ENCODE assay signal across 20 cellular contexts in genomic region chr13:52644108-52644507, GRCh38. TPM values are rescaled to one million over a fixed set of nuclear protein-coding genes. Genes with fewer than 3 reads are reported as not detected.
DNase-seq lines count a peak whose midpoint lies in the region; ATAC-seq and TF ChIP-seq lines count a peak whose summit lies in the region.
"Had no signal": no experiment of that assay in that cellular context is flagged by ENCODE, and none has a peak within 500 bp of the region (broad histone marks: within the 10 kb centered on the region; RNA-seq: fewer than 3 reads in every experiment).

No MANE protein-coding gene starts in this region.

- ATAC-seq in activated T-cell treated with anti-CD3 and anti-CD28 coated beads, Interleukin-2, amount 50 U/mL, for 4 hours = no peak
- ATAC-seq in GM21619 (IDR thresholded peaks at IDR 0.05; ENCODE audit: unreplicated experiment) (no peak), GM21360 (IDR thresholded peaks at IDR 0.05; ENCODE audit: unreplicated experiment) (no peak)
- ATAC-seq: lower lobe of right lung, T-cell had no signal

- 49 to 55% methylated on average over 3 of the region's 3 CpGs for WGBS in esophagus squamous epithelium, 2 donors

- peak overlapping the region; percentile 4 for H3K27ac Mint-ChIP-seq in activated T-cell treated with anti-CD3 and anti-CD28 coated beads, Interleukin-2, amount 50 U/mL, for 24 hours
- H3K27ac Mint-ChIP-seq: activated CD4-positive, alpha-beta T cell treated with anti-CD3 and anti-CD28 coated beads, Interleukin-2, amount 10 ng/mL, durations not matched to agents 7 days and 5 days; CD4-positive, alpha-beta T cell; T-cell had no signal

- no peak for DNase-seq in activated T-cell treated with anti-CD3 and anti-CD28 coated beads, Interleukin-2, amount 50 U/mL, for 24 hours
- DNase-seq in activated T-cell treated with anti-CD3 and anti-CD28 coated beads, Interleukin-2, amount 50 U/mL, for 4 hours = no peak
- DNase-seq in NCI-H2029 treated with DMSO at 0.1 percent for 48 hours (lab: John Stamatoyannopoulos, UW) = peak; percentile 8
- DNase-seq in esophagus squamous epithelium (lab: John Stamatoyannopoulos, UW) = no peak
- peak; percentile 38 for DNase-seq in stromal cell of bone marrow (ENCODE audit: low read depth)
- DNase-seq in NCI-H146 treated with DMSO at 0.1 percent for 48 hours (lab: John Stamatoyannopoulos, UW; ENCODE audit: unreplicated experiment) = no peak
- DNase-seq: activated CD4-positive, alpha-beta T cell treated with anti-CD3 and anti-CD28 coated beads, Interleukin-2, amount 10 ng/mL, durations not matched to agents 7 days and 5 days; CD4-positive, alpha-beta T cell; DMS79; lower lobe of right lung; NCI-H1092 treated with DMSO at 0.1 percent for 48 hours; occipital lobe; SHP77; substantia nigra; T-cell had no signal

- no peak for TF ChIP-seq CTCF in esophagus squamous epithelium (IDR thresholded peaks at IDR 0.05)

- no peak overlapping the region for H3K4me3 Mint-ChIP-seq in activated T-cell treated with anti-CD3 and anti-CD28 coated beads, Interleukin-2, amount 50 U/mL, for 24 hours
- H3K4me3 Mint-ChIP-seq in activated T-cell treated with anti-CD3 and anti-CD28 coated beads, Interleukin-2, amount 50 U/mL, for 4 hours = no peak overlapping the region
- H3K4me3 Mint-ChIP-seq: activated CD4-positive, alpha-beta T cell treated with anti-CD3 and anti-CD28 coated beads, Interleukin-2, amount 10 ng/mL, durations not matched to agents 7 days and 5 days; CD4-positive, alpha-beta T cell; T-cell had no signal

- no peaks in the 10 kb centered on the region for H3K27me3 ChIP-seq in esophagus squamous epithelium
- H3K27me3 ChIP-seq: cardiac muscle cell, right atrium auricular region had no signal

- H3K9me3 ChIP-seq in esophagus squamous epithelium = no peaks in the 10 kb centered on the region
- H3K9me3 ChIP-seq: lower lobe of right lung, right atrium auricular region had no signal

- peak overlapping the region; percentile 9 to 69 (median 46) for H3K27ac ChIP-seq in esophagus squamous epithelium
- H3K27ac ChIP-seq: cardiac muscle cell, KMS-11, lower lobe of right lung, right atrium auricular region had no signal

- no peak overlapping the region for H3K4me3 ChIP-seq in esophagus squamous epithelium
- H3K4me3 ChIP-seq: cardiac muscle cell, lower lobe of right lung, right atrium auricular region had no signal

- intact Hi-C loops in esophagus squamous epithelium (cut with DNase I) = no loop called here

- H3K4me1 Mint-ChIP-seq in activated T-cell treated with anti-CD3 and anti-CD28 coated beads, Interleukin-2, amount 50 U/mL, for 24 hours (ENCODE audit: low read depth) = no peaks in the 10 kb centered on the region
- no peaks in the 10 kb centered on the region for H3K4me1 Mint-ChIP-seq in activated T-cell treated with anti-CD3 and anti-CD28 coated beads, Interleukin-2, amount 50 U/mL, for 4 hours (ENCODE audit: low read depth)
- H3K4me1 Mint-ChIP-seq: T-cell had no signal

- H3K27me3 Mint-ChIP-seq in activated T-cell treated with anti-CD3 and anti-CD28 coated beads, Interleukin-2, amount 50 U/mL, for 24 hours = no peaks in the 10 kb centered on the region
- no peaks in the 10 kb centered on the region for H3K27me3 Mint-ChIP-seq in activated T-cell treated with anti-CD3 and anti-CD28 coated beads, Interleukin-2, amount 50 U/mL, for 4 hours (ENCODE audit: low read depth)
- H3K27me3 Mint-ChIP-seq: activated CD4-positive, alpha-beta T cell treated with anti-CD3 and anti-CD28 coated beads, Interleukin-2, amount 10 ng/mL, durations not matched to agents 7 days and 5 days; CD4-positive, alpha-beta T cell; T-cell had no signal

- no peak for TF ChIP-seq POLR2A in esophagus squamous epithelium (IDR thresholded peaks at IDR 0.05)

- H3K4me1 ChIP-seq in esophagus squamous epithelium = peaks cover 0 to 38% (median 0%) of the 10 kb centered on the region in 3 donors
- H3K4me1 ChIP-seq: lower lobe of right lung, right atrium auricular region had no signal

- no peaks in the 10 kb centered on the region for H3K9me3 Mint-ChIP-seq in activated T-cell treated with anti-CD3 and anti-CD28 coated beads, Interleukin-2, amount 50 U/mL, for 24 hours
- no peaks in the 10 kb centered on the region for H3K9me3 Mint-ChIP-seq in activated T-cell treated with anti-CD3 and anti-CD28 coated beads, Interleukin-2, amount 50 U/mL, for 4 hours
- H3K9me3 Mint-ChIP-seq: activated CD4-positive, alpha-beta T cell treated with anti-CD3 and anti-CD28 coated beads, Interleukin-2, amount 10 ng/mL, durations not matched to agents 7 days and 5 days; CD4-positive, alpha-beta T cell; T-cell had no signal

- H3K36me3 ChIP-seq in esophagus squamous epithelium = peaks cover 0 to 41% (median 5%) of the 10 kb centered on the region in 3 donors

- peaks cover 58% of the 10 kb centered on the region for H3K36me3 Mint-ChIP-seq in activated T-cell treated with anti-CD3 and anti-CD28 coated beads, Interleukin-2, amount 50 U/mL, for 24 hours (ENCODE audit: low read depth)
- H3K36me3 Mint-ChIP-seq in activated T-cell treated with anti-CD3 and anti-CD28 coated beads, Interleukin-2, amount 50 U/mL, for 4 hours (ENCODE audit: insufficient read depth) = peaks cover 36% of the 10 kb centered on the region

RNA-seq across cellular contexts. Expression of gene HNRNPA1L2, which starts 1.9 kb away (rescaled TPM):
- total RNA-seq in activated T-cell treated with anti-CD3 and anti-CD28 coated beads, Interleukin-2, amount 50 U/mL, for 4 hours = 1 to 10 TPM; 7.5 to 9.7 (median 8.9) TPM
- 1 to 10 TPM; 1.9 to 6.9 (median 2.3) TPM for total RNA-seq in esophagus squamous epithelium

RNA-seq across cellular contexts. Expression of gene SUGT1, which starts 8.5 kb away (rescaled TPM):
- total RNA-seq in activated T-cell treated with anti-CD3 and anti-CD28 coated beads, Interleukin-2, amount 50 U/mL, for 4 hours = 10 to 100 TPM; 59.8 to 73.2 (median 63.9) TPM
- total RNA-seq in esophagus squamous epithelium = 10 to 100 TPM; 22.1 to 35.8 (median 30.7) TPM

Comparison
In these comparisons a context has a peak if more than half of its experiments do, and no peak if none do; other contexts are left out.
1. DNase-seq: peak in NCI-H2029 treated with DMSO at 0.1 percent for 48 hours (single experiment) and stromal cell of bone marrow (single experiment); none in activated T-cell treated with anti-CD3 and anti-CD28 coated beads, Interleukin-2, amount 50 U/mL, for 24 hours (single experiment), activated T-cell treated with anti-CD3 and anti-CD28 coated beads, Interleukin-2, amount 50 U/mL, for 4 hours (single experiment), esophagus squamous epithelium (single experiment) and NCI-H146 treated with DMSO at 0.1 percent for 48 hours (single experiment).